In the genomic region with DNA sequence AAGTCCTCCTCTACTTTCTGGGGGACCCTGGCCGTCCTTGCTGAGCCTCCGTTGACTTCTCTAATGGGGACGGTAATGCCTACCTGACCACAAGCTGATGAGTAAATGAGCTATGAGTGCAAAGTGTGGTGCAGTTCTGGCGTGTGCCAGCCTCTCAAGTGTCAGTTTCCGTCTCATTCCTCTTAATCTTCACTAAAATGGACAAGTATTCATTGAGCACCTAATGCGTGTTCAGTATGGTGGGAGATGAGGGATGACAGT, we compare ENCODE assay signal across 2 cellular contexts.
TF ChIP-seq lines count a peak whose summit lies in the region.

No MANE protein-coding gene starts in this region.

TF ChIP-seq in A549, 52 proteins besides CTCF, POLR2A, EP300 and RAD21 (continued from another document):
- TF ChIP-seq, protein P1, sequence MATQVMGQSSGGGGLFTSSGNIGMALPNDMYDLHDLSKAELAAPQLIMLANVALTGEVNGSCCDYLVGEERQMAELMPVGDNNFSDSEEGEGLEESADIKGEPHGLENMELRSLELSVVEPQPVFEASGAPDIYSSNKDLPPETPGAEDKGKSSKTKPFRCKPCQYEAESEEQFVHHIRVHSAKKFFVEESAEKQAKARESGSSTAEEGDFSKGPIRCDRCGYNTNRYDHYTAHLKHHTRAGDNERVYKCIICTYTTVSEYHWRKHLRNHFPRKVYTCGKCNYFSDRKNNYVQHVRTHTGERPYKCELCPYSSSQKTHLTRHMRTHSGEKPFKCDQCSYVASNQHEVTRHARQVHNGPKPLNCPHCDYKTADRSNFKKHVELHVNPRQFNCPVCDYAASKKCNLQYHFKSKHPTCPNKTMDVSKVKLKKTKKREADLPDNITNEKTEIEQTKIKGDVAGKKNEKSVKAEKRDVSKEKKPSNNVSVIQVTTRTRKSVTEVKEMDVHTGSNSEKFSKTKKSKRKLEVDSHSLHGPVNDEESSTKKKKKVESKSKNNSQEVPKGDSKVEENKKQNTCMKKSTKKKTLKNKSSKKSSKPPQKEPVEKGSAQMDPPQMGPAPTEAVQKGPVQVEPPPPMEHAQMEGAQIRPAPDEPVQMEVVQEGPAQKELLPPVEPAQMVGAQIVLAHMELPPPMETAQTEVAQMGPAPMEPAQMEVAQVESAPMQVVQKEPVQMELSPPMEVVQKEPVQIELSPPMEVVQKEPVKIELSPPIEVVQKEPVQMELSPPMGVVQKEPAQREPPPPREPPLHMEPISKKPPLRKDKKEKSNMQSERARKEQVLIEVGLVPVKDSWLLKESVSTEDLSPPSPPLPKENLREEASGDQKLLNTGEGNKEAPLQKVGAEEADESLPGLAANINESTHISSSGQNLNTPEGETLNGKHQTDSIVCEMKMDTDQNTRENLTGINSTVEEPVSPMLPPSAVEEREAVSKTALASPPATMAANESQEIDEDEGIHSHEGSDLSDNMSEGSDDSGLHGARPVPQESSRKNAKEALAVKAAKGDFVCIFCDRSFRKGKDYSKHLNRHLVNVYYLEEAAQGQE (IDR thresholded peaks at IDR 0.05), result no peak
- TF ChIP-seq POLR2AphosphoS2 (conservative IDR thresholded peaks at IDR 0.05; ENCODE audit: low read length), result no peak
- no peak for TF ChIP-seq E2F6 (IDR thresholded peaks at IDR 0.05; ENCODE audit: borderline replicate concordance, low read depth)
- no peak for TF ChIP-seq CBX8 (IDR thresholded peaks at IDR 0.05)
- no peak for TF ChIP-seq HOXB13 (CRISPR knock-in tag; IDR thresholded peaks at IDR 0.05; ENCODE audit: low read depth)
- no peak for TF ChIP-seq JUN (IDR thresholded peaks at IDR 0.05)
- no peak for TF ChIP-seq KDM5A (IDR thresholded peaks at IDR 0.05)
- TF ChIP-seq MAZ (IDR thresholded peaks at IDR 0.05; ENCODE audit: borderline replicate concordance, low read depth, low read length), result no peak
- TF ChIP-seq, protein P2, sequence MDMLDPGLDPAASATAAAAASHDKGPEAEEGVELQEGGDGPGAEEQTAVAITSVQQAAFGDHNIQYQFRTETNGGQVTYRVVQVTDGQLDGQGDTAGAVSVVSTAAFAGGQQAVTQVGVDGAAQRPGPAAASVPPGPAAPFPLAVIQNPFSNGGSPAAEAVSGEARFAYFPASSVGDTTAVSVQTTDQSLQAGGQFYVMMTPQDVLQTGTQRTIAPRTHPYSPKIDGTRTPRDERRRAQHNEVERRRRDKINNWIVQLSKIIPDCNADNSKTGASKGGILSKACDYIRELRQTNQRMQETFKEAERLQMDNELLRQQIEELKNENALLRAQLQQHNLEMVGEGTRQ (IDR thresholded peaks at IDR 0.05), result no peak
- no peak for TF ChIP-seq CEBPB (IDR thresholded peaks at IDR 0.05)

TF ChIP-seq in HCT116, 20 proteins besides CTCF, POLR2A, EP300 and RAD21:
- TF ChIP-seq, protein P1 (IDR thresholded peaks at IDR 0.05; ENCODE audit: low read depth), result no peak
- no peak for TF ChIP-seq ZFX (IDR thresholded peaks at IDR 0.05)
- TF ChIP-seq CBX3 (IDR thresholded peaks at IDR 0.05; ENCODE audit: low read depth), result no peak
- TF ChIP-seq SIN3A (IDR thresholded peaks at IDR 0.05; ENCODE audit: low read depth), result no peak
- no peak for TF ChIP-seq YY1 (IDR thresholded peaks at IDR 0.05; ENCODE audit: extremely low read depth, insufficient replicate concordance, low read depth, low read length)
- TF ChIP-seq SP1 (IDR thresholded peaks at IDR 0.05; ENCODE audit: low read depth), result no peak
